ENCODE assay signal across 1 cellular context in genomic region chr1:202235856-202236837, GRCh38.
TF ChIP-seq lines count a peak whose summit lies in the region.

No MANE protein-coding gene starts in this region.

TF ChIP-seq in K562, 482 proteins besides CTCF, POLR2A, EP300 and RAD21 (continued from another document and continues in another):
- TF ChIP-seq, protein P1, sequence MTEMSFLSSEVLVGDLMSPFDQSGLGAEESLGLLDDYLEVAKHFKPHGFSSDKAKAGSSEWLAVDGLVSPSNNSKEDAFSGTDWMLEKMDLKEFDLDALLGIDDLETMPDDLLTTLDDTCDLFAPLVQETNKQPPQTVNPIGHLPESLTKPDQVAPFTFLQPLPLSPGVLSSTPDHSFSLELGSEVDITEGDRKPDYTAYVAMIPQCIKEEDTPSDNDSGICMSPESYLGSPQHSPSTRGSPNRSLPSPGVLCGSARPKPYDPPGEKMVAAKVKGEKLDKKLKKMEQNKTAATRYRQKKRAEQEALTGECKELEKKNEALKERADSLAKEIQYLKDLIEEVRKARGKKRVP (CRISPR knock-in tag; IDR thresholded peaks at IDR 0.05), result 0 out of 2 replicates have a peak, but pooled peaks have one; percentile 39
- no peak for TF ChIP-seq ZBTB2 (IDR thresholded peaks at IDR 0.05)
- TF ChIP-seq ETV5 (CRISPR knock-in tag; IDR thresholded peaks at IDR 0.05; ENCODE audit: low read depth), result no peak
- TF ChIP-seq, protein P2, sequence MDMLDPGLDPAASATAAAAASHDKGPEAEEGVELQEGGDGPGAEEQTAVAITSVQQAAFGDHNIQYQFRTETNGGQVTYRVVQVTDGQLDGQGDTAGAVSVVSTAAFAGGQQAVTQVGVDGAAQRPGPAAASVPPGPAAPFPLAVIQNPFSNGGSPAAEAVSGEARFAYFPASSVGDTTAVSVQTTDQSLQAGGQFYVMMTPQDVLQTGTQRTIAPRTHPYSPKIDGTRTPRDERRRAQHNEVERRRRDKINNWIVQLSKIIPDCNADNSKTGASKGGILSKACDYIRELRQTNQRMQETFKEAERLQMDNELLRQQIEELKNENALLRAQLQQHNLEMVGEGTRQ (CRISPR knock-in tag; IDR thresholded peaks at IDR 0.05), result peak; percentile 10; the same call in 1 of the 2 replicates
- TF ChIP-seq, protein P3, sequence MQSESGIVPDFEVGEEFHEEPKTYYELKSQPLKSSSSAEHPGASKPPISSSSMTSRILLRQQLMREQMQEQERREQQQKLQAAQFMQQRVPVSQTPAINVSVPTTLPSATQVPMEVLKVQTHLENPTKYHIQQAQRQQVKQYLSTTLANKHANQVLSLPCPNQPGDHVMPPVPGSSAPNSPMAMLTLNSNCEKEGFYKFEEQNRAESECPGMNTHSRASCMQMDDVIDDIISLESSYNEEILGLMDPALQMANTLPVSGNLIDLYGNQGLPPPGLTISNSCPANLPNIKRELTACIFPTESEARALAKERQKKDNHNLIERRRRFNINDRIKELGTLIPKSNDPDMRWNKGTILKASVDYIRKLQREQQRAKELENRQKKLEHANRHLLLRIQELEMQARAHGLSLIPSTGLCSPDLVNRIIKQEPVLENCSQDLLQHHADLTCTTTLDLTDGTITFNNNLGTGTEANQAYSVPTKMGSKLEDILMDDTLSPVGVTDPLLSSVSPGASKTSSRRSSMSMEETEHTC (IDR thresholded peaks at IDR 0.05), result no peak
- TF ChIP-seq, protein P4, sequence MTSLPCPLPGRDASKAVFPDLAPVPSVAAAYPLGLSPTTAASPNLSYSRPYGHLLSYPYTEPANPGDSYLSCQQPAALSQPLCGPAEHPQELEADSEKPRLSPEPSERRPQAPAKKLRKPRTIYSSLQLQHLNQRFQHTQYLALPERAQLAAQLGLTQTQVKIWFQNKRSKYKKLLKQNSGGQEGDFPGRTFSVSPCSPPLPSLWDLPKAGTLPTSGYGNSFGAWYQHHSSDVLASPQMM (CRISPR knock-in tag; IDR thresholded peaks at IDR 0.05), result no peak
- peak in 1 of 2 experiments; percentile 32; a peak in 1 of 3 replicates for TF ChIP-seq CBX3 (IDR thresholded peaks at IDR 0.05; ENCODE audit: borderline replicate concordance in 1 of 2, low read length in 2 of 2)
- TF ChIP-seq ZSCAN32 (CRISPR knock-in tag; IDR thresholded peaks at IDR 0.05), result 0 out of 2 replicates have a peak, but pooled peaks have one; percentile 6
- TF ChIP-seq CEBPB (tag; IDR thresholded peaks at IDR 0.05), result peak; percentile 80
- TF ChIP-seq UBTF (IDR thresholded peaks at IDR 0.05; ENCODE audit: borderline replicate concordance in 1 of 2, low read depth in 2 of 2, low read length in 2 of 2), result peak in 1 of 2 experiments; percentile 88; a peak in 2 of 4 replicates
- no peak for TF ChIP-seq CREB5 (CRISPR knock-in tag; IDR thresholded peaks at IDR 0.05)
- TF ChIP-seq HDGF (IDR thresholded peaks at IDR 0.05), result no peak
- no peak for TF ChIP-seq ZNF232 (CRISPR knock-in tag; IDR thresholded peaks at IDR 0.05)
- peak; percentile 83; the same call in 1 of the 2 replicates for TF ChIP-seq ZKSCAN8 (CRISPR knock-in tag; IDR thresholded peaks at IDR 0.05)
- TF ChIP-seq, protein P5, sequence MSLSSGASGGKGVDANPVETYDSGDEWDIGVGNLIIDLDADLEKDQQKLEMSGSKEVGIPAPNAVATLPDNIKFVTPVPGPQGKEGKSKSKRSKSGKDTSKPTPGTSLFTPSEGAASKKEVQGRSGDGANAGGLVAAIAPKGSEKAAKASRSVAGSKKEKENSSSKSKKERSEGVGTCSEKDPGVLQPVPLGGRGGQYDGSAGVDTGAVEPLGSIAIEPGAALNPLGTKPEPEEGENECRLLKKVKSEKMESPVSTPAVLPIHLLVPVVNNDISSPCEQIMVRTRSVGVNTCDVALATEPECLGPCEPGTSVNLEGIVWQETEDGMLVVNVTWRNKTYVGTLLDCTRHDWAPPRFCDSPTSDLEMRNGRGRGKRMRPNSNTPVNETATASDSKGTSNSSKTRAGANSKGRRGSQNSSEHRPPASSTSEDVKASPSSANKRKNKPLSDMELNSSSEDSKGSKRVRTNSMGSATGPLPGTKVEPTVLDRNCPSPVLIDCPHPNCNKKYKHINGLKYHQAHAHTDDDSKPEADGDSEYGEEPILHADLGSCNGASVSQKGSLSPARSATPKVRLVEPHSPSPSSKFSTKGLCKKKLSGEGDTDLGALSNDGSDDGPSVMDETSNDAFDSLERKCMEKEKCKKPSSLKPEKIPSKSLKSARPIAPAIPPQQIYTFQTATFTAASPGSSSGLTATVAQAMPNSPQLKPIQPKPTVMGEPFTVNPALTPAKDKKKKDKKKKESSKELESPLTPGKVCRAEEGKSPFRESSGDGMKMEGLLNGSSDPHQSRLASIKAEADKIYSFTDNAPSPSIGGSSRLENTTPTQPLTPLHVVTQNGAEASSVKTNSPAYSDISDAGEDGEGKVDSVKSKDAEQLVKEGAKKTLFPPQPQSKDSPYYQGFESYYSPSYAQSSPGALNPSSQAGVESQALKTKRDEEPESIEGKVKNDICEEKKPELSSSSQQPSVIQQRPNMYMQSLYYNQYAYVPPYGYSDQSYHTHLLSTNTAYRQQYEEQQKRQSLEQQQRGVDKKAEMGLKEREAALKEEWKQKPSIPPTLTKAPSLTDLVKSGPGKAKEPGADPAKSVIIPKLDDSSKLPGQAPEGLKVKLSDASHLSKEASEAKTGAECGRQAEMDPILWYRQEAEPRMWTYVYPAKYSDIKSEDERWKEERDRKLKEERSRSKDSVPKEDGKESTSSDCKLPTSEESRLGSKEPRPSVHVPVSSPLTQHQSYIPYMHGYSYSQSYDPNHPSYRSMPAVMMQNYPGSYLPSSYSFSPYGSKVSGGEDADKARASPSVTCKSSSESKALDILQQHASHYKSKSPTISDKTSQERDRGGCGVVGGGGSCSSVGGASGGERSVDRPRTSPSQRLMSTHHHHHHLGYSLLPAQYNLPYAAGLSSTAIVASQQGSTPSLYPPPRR (CRISPR knock-in tag; IDR thresholded peaks at IDR 0.05; ENCODE audit: borderline replicate concordance), result no peak
- TF ChIP-seq SRF (CRISPR knock-in tag; IDR thresholded peaks at IDR 0.05), result peak in 1 of 2 experiments; percentile 51; a peak in 1 of 4 replicates
- no peak for TF ChIP-seq TRIM28 (IDR thresholded peaks at IDR 0.05)
- no peak for TF ChIP-seq ATF1 (CRISPR knock-in tag; IDR thresholded peaks at IDR 0.05)
- 0 out of 2 replicates have a peak, but pooled peaks have one; percentile 7 for TF ChIP-seq ATF1 (tag; IDR thresholded peaks at IDR 0.05)
- peak; percentile 96 for TF ChIP-seq XRCC5 (IDR thresholded peaks at IDR 0.05; ENCODE audit: low read depth, low read length)
- peak; percentile 14; the same call in 1 of the 2 replicates for TF ChIP-seq RBFOX2 (IDR thresholded peaks at IDR 0.05; ENCODE audit: low read depth, low read length)
- no peak for TF ChIP-seq ZNF41 (CRISPR knock-in tag; conservative IDR thresholded peaks at IDR 0.05)
- no peak for TF ChIP-seq HDAC3 (IDR thresholded peaks at IDR 0.05; ENCODE audit: borderline replicate concordance, partially characterized antibody)
- 0 out of 2 replicates have a peak, but pooled peaks have one; percentile 11 for TF ChIP-seq HDAC2 (IDR thresholded peaks at IDR 0.05)
- peak; percentile 42; the same call in 1 of the 2 replicates for TF ChIP-seq TCF3 (CRISPR knock-in tag; IDR thresholded peaks at IDR 0.05)
- TF ChIP-seq MAFG (tag; conservative IDR thresholded peaks at IDR 0.05), result no peak
- no peak for TF ChIP-seq FIP1L1 (IDR thresholded peaks at IDR 0.05; ENCODE audit: low read depth, low read length, poor library complexity, severe bottlenecking)
- no peak for TF ChIP-seq POLR2B (IDR thresholded peaks at IDR 0.05; ENCODE audit: low read depth, partially characterized antibody)
